ENCODE assay signal across 12 cellular contexts in the genomic region with DNA sequence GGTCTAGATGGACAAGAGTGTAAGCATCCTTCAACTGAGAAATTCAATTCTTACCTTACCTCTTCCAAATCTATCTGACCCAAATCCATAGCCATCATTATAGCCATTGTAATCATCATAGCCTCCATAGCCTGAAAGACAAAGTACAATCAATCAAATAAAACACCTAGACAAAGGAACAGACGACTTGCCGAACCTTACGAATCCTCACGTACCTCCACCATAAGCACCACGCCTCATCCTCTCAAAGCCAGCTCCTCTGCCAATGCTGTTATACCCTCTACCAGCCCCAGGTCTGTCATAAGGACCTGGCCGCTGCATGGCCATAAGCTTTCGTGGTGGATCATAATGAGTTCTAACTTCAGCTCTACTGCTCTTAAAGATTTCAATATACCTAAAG. TPM values are rescaled to one million over a fixed set of nuclear protein-coding genes. Genes with fewer than 3 reads are reported as not detected.
DNase-seq lines count a peak whose midpoint lies in the region; ATAC-seq and TF ChIP-seq lines count a peak whose summit lies in the region.
"Had no signal": no experiment of that assay in that cellular context is flagged by ENCODE, and none has a peak within 500 bp of the region (broad histone marks: within the 10 kb centered on the region; RNA-seq: fewer than 3 reads in every experiment).

No MANE protein-coding gene starts in this region.

- H3K36me3 ChIP-seq in CD8-positive, alpha-beta memory T cell (ENCODE audit: insufficient read depth, low read length): peaks cover 82% of the 10 kb centered on the region
- H3K36me3 ChIP-seq in IMR-90 (ENCODE audit: control insufficient read depth, insufficient read depth, low read length) (peaks cover 69% of the 10 kb centered on the region), neuronal stem cell (replicated peaks in 1 of 2; ENCODE audit: control insufficient read depth in 2 of 2, insufficient read depth in 2 of 2, low read length in 2 of 2) (peaks cover 49 to 98% of the 10 kb centered on the region in 2 donors)

- H4K5ac ChIP-seq in IMR-90 (ENCODE audit: low read depth, low read length): no peak overlapping the region

- H2AK5ac ChIP-seq in IMR-90 (ENCODE audit: low read depth, low read length): no peak overlapping the region
- H2AK5ac ChIP-seq in neuronal stem cell (ENCODE audit: low read depth, low read length): no peak overlapping the region

- no peaks in the 10 kb centered on the region for H3K27me3 ChIP-seq in CD8-positive, alpha-beta memory T cell (ENCODE audit: insufficient read depth, low read length, poor library complexity, severe bottlenecking)
- H3K27me3 ChIP-seq in IMR-90 (ENCODE audit: control insufficient read depth, insufficient read depth, low read length) (no peaks in the 10 kb centered on the region), neuronal stem cell (ENCODE audit: control insufficient read depth in 3 of 3, insufficient read depth in 3 of 3, low read depth in 1 of 3, low read length in 3 of 3) (no peaks in the 10 kb centered on the region)
- H3K27me3 ChIP-seq: esophagus muscularis mucosa had no signal

- peaks cover 0 to 8% of the 10 kb centered on the region in 2 donors for H3K27me3 Mint-ChIP-seq in CD8-positive, alpha-beta memory T cell
- H3K27me3 Mint-ChIP-seq in brain: peaks cover 11% of the 10 kb centered on the region

- H2BK15ac ChIP-seq in IMR-90 (ENCODE audit: low read depth, low read length) (no peak overlapping the region), neuronal stem cell (ENCODE audit: low read length) (no peak overlapping the region)

- H3K4me3 ChIP-seq in CD8-positive, alpha-beta memory T cell (ENCODE audit: low read length): no peak overlapping the region
- no peak overlapping the region for H3K4me3 ChIP-seq in IMR-90 (ENCODE audit: insufficient read depth, low read depth, low read length)
- no peak overlapping the region for H3K4me3 ChIP-seq in neuronal stem cell (ENCODE audit: low read length in 2 of 2)
- H3K4me3 ChIP-seq: PC-9 had no signal

- peak overlapping the region in 4 of 7 donors; percentile 1 to 45 (median 21) for H3K4me3 Mint-ChIP-seq in CD8-positive, alpha-beta memory T cell
- H3K4me3 Mint-ChIP-seq in brain: peak overlapping the region; percentile 22 to 53 (median 41)

- no peak overlapping the region for H2BK20ac ChIP-seq in IMR-90 (ENCODE audit: low read depth, low read length)

- no peak for TF ChIP-seq POLR2A in IMR-90 (IDR thresholded peaks at IDR 0.05; ENCODE audit: low read depth, low read length)

- H4K8ac ChIP-seq in IMR-90 (ENCODE audit: low read depth in 2 of 2, low read length in 2 of 2): no peak overlapping the region
- no peak overlapping the region for H4K8ac ChIP-seq in neuronal stem cell (ENCODE audit: low read depth, low read length)

- peaks cover 98% of the 10 kb centered on the region for H4K20me1 ChIP-seq in IMR-90 (ENCODE audit: insufficient read depth, low read length)

- CTCF ChIA-PET in CD8-positive, alpha-beta memory T cell (lab: Charles Lee): no interaction called here
- CTCF ChIA-PET in IMR-90 (lab: Yijun Ruan, JAX): no interaction called here

- no peak overlapping the region for H4K91ac ChIP-seq in IMR-90 (ENCODE audit: insufficient read depth, low read depth, low read length)
- no peak overlapping the region for H4K91ac ChIP-seq in neuronal stem cell (ENCODE audit: low read depth, low read length, poor library complexity)

- POLR2A ChIA-PET in CD8-positive, alpha-beta memory T cell (lab: Charles Lee): interaction anchor here (0.6 kb wide), 2 partner anchors 9 to 54 kb away, joined by 3 read pairs; no protein-coding TSS in a partner anchor
- POLR2A ChIA-PET in IMR-90 (lab: Charles Lee; ENCODE audit: unreplicated experiment): interaction anchor here (0.6 kb wide), 1 partner anchor 52 kb away, joined by 3 read pairs; no protein-coding TSS in a partner anchor

- H2BK5ac ChIP-seq in IMR-90 (ENCODE audit: low read depth, low read length, poor library complexity, severe bottlenecking): no peak overlapping the region
- H2BK5ac ChIP-seq in neuronal stem cell (ENCODE audit: low read length): no peak overlapping the region

- no peak for ATAC-seq in IMR-90 (ENCODE audit: low read depth)

- peak overlapping the region; percentile 7 to 83 (median 58) for H3K27ac Mint-ChIP-seq in CD8-positive, alpha-beta memory T cell
- H3K27ac Mint-ChIP-seq in brain: peak overlapping the region in 4 of 5 experiments; percentile 13 to 39 (median 23)

- peaks cover 0 to 3% (median 0%) of the 10 kb centered on the region in 5 donors for H3K9me3 Mint-ChIP-seq in CD8-positive, alpha-beta memory T cell
- no peaks in the 10 kb centered on the region for H3K9me3 Mint-ChIP-seq in brain

- H3K79me1 ChIP-seq in IMR-90 (ENCODE audit: low read depth in 1 of 2, low read length in 2 of 2) (peaks cover 20 to 58% of the 10 kb centered on the region in 2 experiments), neuronal stem cell (ENCODE audit: low read depth, low read length) (peaks cover 3% of the 10 kb centered on the region)

- no peak overlapping the region for H3K56ac ChIP-seq in IMR-90 (ENCODE audit: extremely low read depth, insufficient read depth, low read length)

- H2BK12ac ChIP-seq in neuronal stem cell (ENCODE audit: low read length): no peak overlapping the region

- no peaks in the 10 kb centered on the region for H3K9me3 ChIP-seq in CD8-positive, alpha-beta memory T cell (ENCODE audit: low read length)
- H3K9me3 ChIP-seq in IMR-90 (ENCODE audit: control insufficient read depth, insufficient read depth, low read length): no peaks in the 10 kb centered on the region
- no peaks in the 10 kb centered on the region for H3K9me3 ChIP-seq in neuronal stem cell (replicated peaks in 1 of 2; ENCODE audit: control insufficient read depth in 2 of 2, insufficient read depth in 1 of 2, low read depth in 1 of 2, low read length in 2 of 2)
- H3K9me3 ChIP-seq: esophagus muscularis mucosa had no signal

- no peak for TF ChIP-seq RAD21 in IMR-90 (IDR thresholded peaks at IDR 0.05; ENCODE audit: low read length)

- no peak overlapping the region for H3K23ac ChIP-seq in IMR-90 (ENCODE audit: low read depth, low read length)
- no peak overlapping the region for H3K23ac ChIP-seq in neuronal stem cell (ENCODE audit: low read depth, low read length, poor library complexity)

- peaks cover 14% of the 10 kb centered on the region; the same call in 1 of the 2 replicates for H3K9me1 ChIP-seq in IMR-90 (ENCODE audit: insufficient read depth, low read length)

- no peak overlapping the region for H3K18ac ChIP-seq in IMR-90 (ENCODE audit: low read depth, low read length)
- H3K18ac ChIP-seq in neuronal stem cell (ENCODE audit: low read length): no peak overlapping the region

- H3K4ac ChIP-seq in IMR-90 (ENCODE audit: low read depth, low read length) (no peak overlapping the region), neuronal stem cell (ENCODE audit: low read length) (no peak overlapping the region)

- peaks cover 62% of the 10 kb centered on the region for H3K4me1 ChIP-seq in CD8-positive, alpha-beta memory T cell (ENCODE audit: insufficient read depth, low read length)
- peaks cover 3% of the 10 kb centered on the region; the same call in 1 of the 2 replicates for H3K4me1 ChIP-seq in IMR-90 (ENCODE audit: control insufficient read depth, insufficient read depth, low read length)
- peaks cover 3 to 26% of the 10 kb centered on the region in 2 donors for H3K4me1 ChIP-seq in neuronal stem cell (ENCODE audit: control insufficient read depth in 2 of 2, insufficient read depth in 1 of 2, low read depth in 1 of 2, low read length in 2 of 2)

- TF ChIP-seq CTCF in IMR-90 (conservative IDR thresholded peaks at IDR 0.05; ENCODE audit: low read depth, low read length): no peak
- TF ChIP-seq CTCF in brain (conservative IDR thresholded peaks at IDR 0.05): no peak

- H3K9ac ChIP-seq in IMR-90 (ENCODE audit: low read depth, low read length) (no peak overlapping the region), neuronal stem cell (ENCODE audit: low read depth, low read length, poor library complexity) (peak overlapping the region; percentile 65)

- intact Hi-C loops in IMR-90 (cut with micrococcal nuclease): no loop called here

- dilution Hi-C loops in IMR-90 (cut with HindIII; ENCODE audit: low sequenced_read_pairs, unreplicated experiment): no loop called here

- 67% methylated on average over 3 of the region's 7 CpGs; no CpG with 5 or more reads in 1 of the 2 experiments for WGBS in IMR-90 (ENCODE audit: extremely low coverage in 2 of 2, insufficient read length in 1 of 2), 2 experiments
- WGBS in neuronal stem cell (ENCODE audit: extremely low coverage in 2 of 2, insufficient read length in 2 of 2, insufficient replicate concordance in 1 of 2), 2 donors: no CpG with 5 or more reads among the region's 7 CpGs

- H2AFZ ChIP-seq in IMR-90 (replicated peaks; ENCODE audit: low read length, poor library complexity): no peak overlapping the region
- H2AFZ ChIP-seq in neuronal stem cell (ENCODE audit: low read length): no peak overlapping the region
- H2AFZ ChIP-seq: PC-9 had no signal

- no peak for DNase-seq in CD8-positive, alpha-beta memory T cell
- DNase-seq in IMR-90 (no peak), neuronal stem cell (ENCODE audit: low spot score) (no peak), NCI-H69 (lab: John Stamatoyannopoulos, UW) (no peak)
- no peak for DNase-seq in stimulated activated CD4-positive, alpha-beta T cell treated with anti-CD3 and anti-CD28 coated beads, Interleukin-12 subunit alpha, Interleukin-12 subunit beta, amount 100 ng/mL, for 4 hours
- DNase-seq in stimulated activated CD4-positive, alpha-beta T cell treated with anti-CD3 and anti-CD28 coated beads, Interleukin-15, amount 100 ng/mL, for 24 hours: no peak
- DNase-seq: caudate nucleus, midbrain, NCI-H2171 treated with DMSO at 0.1 percent for 48 hours, PC-9 had no signal

- H3K4me2 ChIP-seq in IMR-90 (ENCODE audit: low read depth, low read length) (peak overlapping the region; percentile 34; the same call in 1 of the 2 replicates), neuronal stem cell (ENCODE audit: insufficient read depth, low read length, poor library complexity, severe bottlenecking) (no peak overlapping the region)

- H3K27ac ChIP-seq in CD8-positive, alpha-beta memory T cell (ENCODE audit: low read depth, low read length): no peak overlapping the region
- no peak overlapping the region for H3K27ac ChIP-seq in IMR-90 (ENCODE audit: insufficient read depth, low read length)
- no peak overlapping the region for H3K27ac ChIP-seq in neuronal stem cell (replicated peaks; ENCODE audit: low read length)

- H2AK9ac ChIP-seq in IMR-90 (replicated peaks; ENCODE audit: low read depth, low read length, poor library complexity): no peak overlapping the region

- peaks cover 72 to 88% (median 87%) of the 10 kb centered on the region in 3 donors for H3K4me1 Mint-ChIP-seq in CD8-positive, alpha-beta memory T cell
- H3K4me1 Mint-ChIP-seq in brain: peaks cover 71% of the 10 kb centered on the region

- H3K36me3 Mint-ChIP-seq in CD8-positive, alpha-beta memory T cell: peaks cover 57 to 95% (median 71%) of the 10 kb centered on the region in 3 donors
- peaks cover 94% of the 10 kb centered on the region for H3K36me3 Mint-ChIP-seq in brain

- H2BK120ac ChIP-seq in IMR-90 (ENCODE audit: low read depth, low read length): no peak overlapping the region
- H2BK120ac ChIP-seq in neuronal stem cell (ENCODE audit: low read depth, low read length): no peak overlapping the region

- no TSS peak for BruUV-seq in IMR-90 (replicated peaks; lab: Mats Ljungman, UMichigan)

- H3K14ac ChIP-seq in IMR-90 (replicated peaks; ENCODE audit: low read depth, low read length) (no peak overlapping the region), neuronal stem cell (ENCODE audit: low read length) (no peak overlapping the region)

- in situ Hi-C loops in IMR-90 (cut with MboI; ENCODE audit: low sequenced_read_pairs): no loop called here

RNA-seq across cellular contexts. Expression of a gene that starts 5.5 kb away (rescaled TPM):
- 100 to 1,000 TPM; 929 to 961 TPM for total RNA-seq in CD8-positive, alpha-beta memory T cell
- 103 TPM for polyA plus RNA-seq in CD8-positive, alpha-beta memory T cell
- total RNA-seq in IMR-90 (2012; rRNA removed): 300 and 735 TPM in 2 replicates
- polyA plus RNA-seq in IMR-90 (2012; rRNA removed): 230 and 288 TPM in 2 replicates
- polyA plus RNA-seq in IMR-90 (2012; cell fraction: cytosol; rRNA removed): 34.5 and 69.4 TPM in 2 replicates
- 110 and 525 TPM in 2 replicates for polyA plus RNA-seq in IMR-90 (2012; cell fraction: nucleus; rRNA removed; ENCODE audit: low replicate concordance)
- polyA plus RNA-seq in brain (ENCODE audit: insufficient read depth, low read depth, low replicate concordance): 134 TPM
- 464 TPM for polyA plus RNA-seq in neuronal stem cell (2013, experiment 1 of 2)
- 477 TPM for polyA plus RNA-seq in neuronal stem cell (2013, experiment 2 of 2)
